1 cellular context compared by ENCODE assay signal in the genomic region with DNA sequence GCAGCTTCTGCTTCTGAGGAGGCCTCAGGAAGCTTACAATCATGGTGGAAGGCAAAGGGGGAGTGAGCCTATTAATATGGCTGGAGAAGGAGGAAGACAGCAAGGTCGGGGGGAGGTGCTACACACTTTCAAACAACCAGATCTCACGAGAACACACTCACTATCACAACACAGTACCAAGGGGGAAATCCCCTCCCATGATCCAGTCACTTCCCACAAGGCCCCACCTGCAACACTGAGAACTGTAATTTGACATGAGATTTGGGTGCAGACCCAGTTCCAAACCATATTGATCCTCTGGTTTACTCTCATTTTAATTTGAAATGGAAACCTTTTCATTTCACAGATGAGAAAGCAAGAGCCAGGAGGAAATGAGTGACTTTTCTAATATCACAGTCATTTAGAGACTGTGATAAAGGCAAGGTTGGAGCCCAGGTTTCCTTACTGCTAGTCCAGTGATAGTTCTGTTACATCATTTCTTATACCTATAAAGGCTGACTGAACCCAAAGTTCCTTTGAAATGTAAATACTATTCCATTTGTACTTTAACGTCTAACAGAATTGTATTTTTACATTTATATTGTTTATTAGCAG.
TF ChIP-seq lines count a peak whose summit lies in the region.

No MANE protein-coding gene starts in this region.

TF ChIP-seq in GM12878, 131 proteins besides CTCF, POLR2A, EP300 and RAD21 (continued from another document):
- TF ChIP-seq, protein P1, sequence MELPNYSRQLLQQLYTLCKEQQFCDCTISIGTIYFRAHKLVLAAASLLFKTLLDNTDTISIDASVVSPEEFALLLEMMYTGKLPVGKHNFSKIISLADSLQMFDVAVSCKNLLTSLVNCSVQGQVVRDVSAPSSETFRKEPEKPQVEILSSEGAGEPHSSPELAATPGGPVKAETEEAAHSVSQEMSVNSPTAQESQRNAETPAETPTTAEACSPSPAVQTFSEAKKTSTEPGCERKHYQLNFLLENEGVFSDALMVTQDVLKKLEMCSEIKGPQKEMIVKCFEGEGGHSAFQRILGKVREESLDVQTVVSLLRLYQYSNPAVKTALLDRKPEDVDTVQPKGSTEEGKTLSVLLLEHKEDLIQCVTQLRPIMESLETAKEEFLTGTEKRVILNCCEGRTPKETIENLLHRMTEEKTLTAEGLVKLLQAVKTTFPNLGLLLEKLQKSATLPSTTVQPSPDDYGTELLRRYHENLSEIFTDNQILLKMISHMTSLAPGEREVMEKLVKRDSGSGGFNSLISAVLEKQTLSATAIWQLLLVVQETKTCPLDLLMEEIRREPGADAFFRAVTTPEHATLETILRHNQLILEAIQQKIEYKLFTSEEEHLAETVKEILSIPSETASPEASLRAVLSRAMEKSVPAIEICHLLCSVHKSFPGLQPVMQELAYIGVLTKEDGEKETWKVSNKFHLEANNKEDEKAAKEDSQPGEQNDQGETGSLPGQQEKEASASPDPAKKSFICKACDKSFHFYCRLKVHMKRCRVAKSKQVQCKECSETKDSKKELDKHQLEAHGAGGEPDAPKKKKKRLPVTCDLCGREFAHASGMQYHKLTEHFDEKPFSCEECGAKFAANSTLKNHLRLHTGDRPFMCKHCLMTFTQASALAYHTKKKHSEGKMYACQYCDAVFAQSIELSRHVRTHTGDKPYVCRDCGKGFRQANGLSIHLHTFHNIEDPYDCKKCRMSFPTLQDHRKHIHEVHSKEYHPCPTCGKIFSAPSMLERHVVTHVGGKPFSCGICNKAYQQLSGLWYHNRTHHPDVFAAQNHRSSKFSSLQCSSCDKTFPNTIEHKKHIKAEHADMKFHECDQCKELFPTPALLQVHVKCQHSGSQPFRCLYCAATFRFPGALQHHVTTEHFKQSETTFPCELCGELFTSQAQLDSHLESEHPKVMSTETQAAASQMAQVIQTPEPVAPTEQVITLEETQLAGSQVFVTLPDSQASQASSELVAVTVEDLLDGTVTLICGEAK (IDR thresholded peaks at IDR 0.05; ENCODE audit: borderline replicate concordance) = no peak
- no peak for TF ChIP-seq ZNF274 (IDR thresholded peaks at IDR 0.05; ENCODE audit: insufficient read depth, insufficient read length)
TF ChIP-seq in GM12878: peak in this region for 1.
